In genomic region chr3:128095222-128095703, GRCh38 we compare ENCODE assay signal across 8 cellular contexts. TPM values are rescaled to one million over a fixed set of nuclear protein-coding genes. Genes with fewer than 3 reads are reported as not detected.
A peak's percentile ranks its signal among the peaks of the same experiment; 100 is the strongest.
DNase-seq lines count a peak whose midpoint lies in the region; ATAC-seq and TF ChIP-seq lines count a peak whose summit lies in the region.

No MANE protein-coding gene starts in this region.

- in situ Hi-C loops in GM13977 (cut with MboI; ENCODE audit: low pct_unique_long_range_greater_than_20kb, low sequenced_read_pairs, unreplicated experiment): loop anchor here (25.0 kb wide), 2 partner anchors 392 to 517 kb away; partner anchors contain the start of gene GATA2

- peak; percentile 86 for DNase-seq in A172 (ENCODE audit: low spot score)
- DNase-seq in GM13977 (ENCODE audit: low spot score): peak; percentile 80
- DNase-seq in NCI-H510A treated with DMSO at 0.1 percent for 48 hours (lab: John Stamatoyannopoulos, UW): peak; percentile 24
- peak; percentile 75 to 79 for DNase-seq in activated CD4-positive, alpha-beta T cell treated with anti-CD3 and anti-CD28 coated beads, Interleukin-2, amount 50 U/mL, for 4 hours
- DNase-seq in ecto neural progenitor cell (ENCODE audit: low spot score): peak; percentile 76
- peak; percentile 84 to 90 for DNase-seq in lung microvascular endothelial cell (ENCODE audit: low read depth in 2 of 2)
- peak; percentile 43 to 49 for DNase-seq in stimulated activated CD8-positive, alpha-beta memory T cell treated with anti-CD3 and anti-CD28 coated beads, Interleukin-15, amount 100 ng/mL, for 4 hours (ENCODE audit: low read depth in 2 of 2)

- ATAC-seq in HG03103 (IDR thresholded peaks at IDR 0.05; ENCODE audit: low read depth, unreplicated experiment): peak; percentile 71

- peak; percentile 88 for TF ChIP-seq CTCF in GM13977 (IDR thresholded peaks at IDR 0.05; ENCODE audit: extremely low read depth, insufficient read depth, missing control alignments)

RNA-seq across cellular contexts. Expression of gene RUVBL1, which starts 28.3 kb away (rescaled TPM):
- 169 and 205 TPM in 2 replicates for total RNA-seq in A172 (2014; rRNA removed; shearing (Covaris generic))
- total RNA-seq in lung microvascular endothelial cell: 47.7 and 53.8 TPM in 2 replicates

RNA-seq across cellular contexts. Expression of gene SEC61A1, which starts 43.0 kb away (rescaled TPM):
- total RNA-seq in A172 (2014; rRNA removed; shearing (Covaris generic)): 296 and 324 TPM in 2 replicates
- 166 and 203 TPM in 2 replicates for total RNA-seq in lung microvascular endothelial cell

RNA-seq across cellular contexts. Expression of gene EEFSEC, which starts 58.0 kb away (rescaled TPM):
- total RNA-seq in A172 (2014; rRNA removed; shearing (Covaris generic)): 3.5 and 4.1 TPM in 2 replicates
- total RNA-seq in lung microvascular endothelial cell: 1.6 and 2.0 TPM in 2 replicates

Comparison
In these comparisons a context has a peak if more than half of its experiments do, and no peak if none do; other contexts are left out.
1. Peak in every context shown above with its lines: DNase-seq and ATAC-seq.
2. DNase-seq: peak in every context shown above with its lines; median percentile 87 in lung microvascular endothelial cell; 86 in A172; 80 in GM13977; 77 in activated CD4-positive, alpha-beta T cell treated with anti-CD3 and anti-CD28 coated beads, Interleukin-2, amount 50 U/mL, for 4 hours; 76 in ecto neural progenitor cell; 46 in stimulated activated CD8-positive, alpha-beta memory T cell treated with anti-CD3 and anti-CD28 coated beads, Interleukin-15, amount 100 ng/mL, for 4 hours; 24 in NCI-H510A treated with DMSO at 0.1 percent for 48 hours.